In genomic region chr11:46369458-46370152, GRCh38 we compare ENCODE assay signal across 9 cellular contexts. TPM values are rescaled to one million over a fixed set of nuclear protein-coding genes. Genes with fewer than 3 reads are reported as not detected.
DNase-seq lines count a peak whose midpoint lies in the region; ATAC-seq, FAIRE-seq and TF ChIP-seq lines count a peak whose summit lies in the region.
"Had no signal": no experiment of that assay in that cellular context is flagged by ENCODE, and none has a peak within 500 bp of the region (broad histone marks: within the 10 kb centered on the region; RNA-seq: fewer than 3 reads in every experiment).

No MANE protein-coding gene starts in this region.

- DNase-seq in DMS 273 (lab: John Stamatoyannopoulos, UW; ENCODE audit: unreplicated experiment): peak; percentile 83
- DNase-seq in DMS 273 treated with DMSO at 0.1 percent for 48 hours (lab: John Stamatoyannopoulos, UW): no peak
- DNase-seq in NCI-H446 treated with DMSO at 0.1 percent for 48 hours (lab: John Stamatoyannopoulos, UW): peak; percentile 16
- peak; percentile 46 for DNase-seq in activated T-cell treated with anti-CD3 and anti-CD28 coated beads for 24 hours (ENCODE audit: low read depth)
- peak; percentile 67 for DNase-seq in fibroblast of mammary gland (ENCODE audit: low read depth)
- peak in 2 of 6 donors; percentile 57 to 80 for DNase-seq in pancreas
- no peak for DNase-seq in cerebellar cortex (ENCODE audit: low spot score)

- no peaks in the 10 kb centered on the region for H3K27me3 ChIP-seq in pancreas

- H3K4me1 ChIP-seq in pancreas: no peaks in the 10 kb centered on the region

- H3K36me3 ChIP-seq in pancreas: peaks cover 0 to 19% (median 7%) of the 10 kb centered on the region in 3 donors

- 75 to 80% methylated on average over 25 of the region's 25 CpGs for WGBS in pancreas, 2 donors

- H3K27ac ChIP-seq in pancreas: no peak overlapping the region

- no peak for FAIRE-seq in pancreas (lab: Jason Lieb, UNC)
- FAIRE-seq: A204.1 had no signal

- intact Hi-C loops in pancreas (cut with DNase I): no loop called here

- ATAC-seq in HG02678 (IDR thresholded peaks at IDR 0.05; ENCODE audit: unreplicated experiment) (peak; percentile 59), pancreas (peak; percentile 44 to 71 (median 66))

- H3K9me3 ChIP-seq in pancreas: no peaks in the 10 kb centered on the region

- no peak overlapping the region for H3K4me3 ChIP-seq in fibroblast of mammary gland (ENCODE audit: control insufficient read depth, low read depth, low read length)
- H3K4me3 ChIP-seq in pancreas: no peak overlapping the region

- TF ChIP-seq CTCF in fibroblast of mammary gland (conservative IDR thresholded peaks at IDR 0.05; ENCODE audit: control insufficient read depth, insufficient read depth, low read depth, low read length) (peak; percentile 84), pancreas (IDR thresholded peaks at IDR 0.05) (peak; percentile 66 to 87 (median 76))

RNA-seq across cellular contexts. Expression of gene MDK, which starts 11.9 kb away (rescaled TPM):
- total RNA-seq in pancreas: 10 to 100 TPM in 4 of 6 donors, 1 to 10 TPM in 2; 4.3 to 84.4 (median 16.5) TPM
- 10 to 100 TPM; 23.6 to 66.5 TPM for polyA plus RNA-seq in pancreas

RNA-seq across cellular contexts. Expression of gene CHRM4, which starts 22.0 kb away (rescaled TPM):
- total RNA-seq in pancreas: under 1 TPM; 0.08 to 0.62 (median 0.20) TPM
- under 1 TPM in 1 of 2 donors, not detected in 1; 0.66 TPM for polyA plus RNA-seq in pancreas

RNA-seq across cellular contexts. Expression of gene DGKZ, which starts 22.3 kb away (rescaled TPM):
- total RNA-seq in pancreas: 10 to 100 TPM; 34.1 to 46.3 (median 35.0) TPM
- polyA plus RNA-seq in pancreas: 10 to 100 TPM; 81.1 to 88.8 TPM

Comparison
In these comparisons a context has a peak if more than half of its experiments do, and no peak if none do; other contexts are left out.
1. DNase-seq: peak in DMS 273 (single experiment), NCI-H446 treated with DMSO at 0.1 percent for 48 hours (single experiment), activated T-cell treated with anti-CD3 and anti-CD28 coated beads for 24 hours (single experiment) and fibroblast of mammary gland (single experiment); none in DMS 273 treated with DMSO at 0.1 percent for 48 hours (single experiment) and cerebellar cortex (single experiment).